22 cellular contexts compared by ENCODE assay signal in genomic region chr1:159175571-159175970, GRCh38. TPM values are rescaled to one million over a fixed set of nuclear protein-coding genes. Genes with fewer than 3 reads are reported as not detected.
DNase-seq lines count a peak whose midpoint lies in the region; ATAC-seq, FAIRE-seq and TF ChIP-seq lines count a peak whose summit lies in the region.
"Had no signal": no experiment of that assay in that cellular context is flagged by ENCODE, and none has a peak within 500 bp of the region (broad histone marks: within the 10 kb centered on the region; RNA-seq: fewer than 3 reads in every experiment).

No MANE protein-coding gene starts in this region.

- TF ChIP-seq POLR2A in A549 (IDR thresholded peaks at IDR 0.05; ENCODE audit: low read length), result no peak
- no peak for TF ChIP-seq POLR2A in lower leg skin (IDR thresholded peaks at IDR 0.05)

- TF ChIP-seq EP300 in A549 (IDR thresholded peaks at IDR 0.05), result no peak

- H3K4me1 ChIP-seq in A549, result peaks cover 13% of the 10 kb centered on the region; the same call in 2 of the 3 replicates
- H3K4me1 ChIP-seq: Caco-2 had no signal

- no peak for TF ChIP-seq RAD21 in A549 (conservative IDR thresholded peaks at IDR 0.05 in 1 of 2, IDR thresholded peaks at IDR 0.05 in 1 of 2)

- WGBS in A549 (ENCODE audit: missing lambda C conversion rate), result 5% methylated on average over 2 of the region's 2 CpGs
- 39 to 46% methylated on average over 2 of the region's 2 CpGs for WGBS in lower leg skin, 2 donors

- H3K27ac ChIP-seq in A549, result no peak overlapping the region
- H3K27ac ChIP-seq: GM23248 had no signal

- CTCF ChIA-PET in A549 (lab: Yijun Ruan, JAX), result interaction anchor here (1.5 to 2.5 kb wide), 4 partner anchors 14 to 43 kb away, joined by 4 to 7 read pairs (median 4); no protein-coding TSS in a partner anchor

- 0 out of 2 replicates have a peak, but pooled peaks cover 5% of the 10 kb centered on the region for H3K36me3 Mint-ChIP-seq in HFFc6 (ENCODE audit: low read depth)
- H3K36me3 Mint-ChIP-seq: CD4-positive, alpha-beta memory T cell had no signal

- TF ChIP-seq CTCF in A549 (IDR thresholded peaks at IDR 0.05) (no peak), D721Med (IDR thresholded peaks at IDR 0.05; ENCODE audit: insufficient read depth, missing control alignments) (no peak), HFFc6 (IDR thresholded peaks at IDR 0.05) (no peak), lower leg skin (IDR thresholded peaks at IDR 0.05) (no peak)

- no peak for DNase-seq in A549 (ENCODE audit: low read depth in 1 of 2, low spot score in 1 of 2)
- no peak for DNase-seq in D721Med (ENCODE audit: insufficient read length, low spot score)
- peak; percentile 14 for DNase-seq in HFFc6
- DNase-seq in amniotic epithelial cell (ENCODE audit: low read depth), result peak; percentile 8
- DNase-seq in effector CD8-positive, alpha-beta T cell (lab: John Stamatoyannopoulos, UW), result no peak
- no peak for DNase-seq in lower leg skin (ENCODE audit: low spot score in 2 of 2)
- no peak for DNase-seq in activated naive CD4-positive, alpha-beta T cell treated with anti-CD3 and anti-CD28 coated beads, Interleukin-2, amount 50 U/mL, for 16 hours
- DNase-seq: 8988T; Caco-2; CD4-positive, alpha-beta memory T cell; DMS 273 treated with DMSO at 0.1 percent for 48 hours; DMS79; GM23248; H7; HCEC 1CT had no signal

- H3K4me2 ChIP-seq in A549, result no peak overlapping the region

- no peaks in the 10 kb centered on the region for H3K9me3 Mint-ChIP-seq in HFFc6

- POLR2A ChIA-PET in A549 (lab: Yijun Ruan, JAX), result no interaction called here

- ATAC-seq in A549 (no peak), GM18511 (IDR thresholded peaks at IDR 0.05; ENCODE audit: unreplicated experiment) (no peak)

- FAIRE-seq in A549 (lab: Jason Lieb, UNC) (no peak), D721Med (lab: Jason Lieb, UNC) (peak; percentile 35)
- FAIRE-seq: G401.6, GM12892, GM19239, H1 had no signal

- peaks cover 6% of the 10 kb centered on the region; the same call in 1 of the 2 replicates for H3K4me1 Mint-ChIP-seq in HFFc6 (ENCODE audit: low read depth)

- intact Hi-C loops in lower leg skin (cut with DNase I; ENCODE audit: low total_unique reads), result no loop called here

- H3K4me3 ChIP-seq in A549 (no peak overlapping the region), lower leg skin (ENCODE audit: low read depth, poor library complexity, severe bottlenecking) (no peak overlapping the region)
- H3K4me3 ChIP-seq: GM23248 had no signal

- no peak overlapping the region for H3K4me3 Mint-ChIP-seq in HFFc6
- H3K4me3 Mint-ChIP-seq: CD4-positive, alpha-beta memory T cell had no signal

- no peak overlapping the region for H3K27ac Mint-ChIP-seq in HFFc6
- H3K27ac Mint-ChIP-seq: CD4-positive, alpha-beta memory T cell had no signal

- H3K27me3 Mint-ChIP-seq in HFFc6 (ENCODE audit: insufficient read depth), result peaks cover 16% of the 10 kb centered on the region

- no peaks in the 10 kb centered on the region for H3K9me3 ChIP-seq in A549
- H3K9me3 ChIP-seq: Caco-2 had no signal

TF ChIP-seq in A549, 52 proteins besides CTCF, POLR2A, EP300 and RAD21:
- no peak for TF ChIP-seq FOSL2 (IDR thresholded peaks at IDR 0.05)
- 0 out of 2 replicates have a peak, but pooled peaks have one; percentile 9 for TF ChIP-seq FOSL2 (CRISPR knock-in tag; IDR thresholded peaks at IDR 0.05)
- no peak for TF ChIP-seq KDM1A (IDR thresholded peaks at IDR 0.05; ENCODE audit: low read depth)
- TF ChIP-seq CBX8 (IDR thresholded peaks at IDR 0.05), result no peak
- TF ChIP-seq JUN (IDR thresholded peaks at IDR 0.05), result no peak
- TF ChIP-seq FOSB (CRISPR knock-in tag; IDR thresholded peaks at IDR 0.05), result no peak
- no peak for TF ChIP-seq JUNB (IDR thresholded peaks at IDR 0.05)
- no peak for TF ChIP-seq BCL3 (IDR thresholded peaks at IDR 0.05)
TF ChIP-seq in A549: peak in this region for 1.

RNA-seq across cellular contexts. Expression of gene CADM3, which starts 4.2 kb away (rescaled TPM):
- polyA plus RNA-seq in A549 (2011; rRNA removed) (0.13 and 0.16 TPM in 2 replicates), A549 (2017; fragmentation: RNase III; extraction: RNeasy Plus Mini Kit Qiagen cat#74134 plus additional on column Dnase treatment) (0.05 to 0.10 TPM (median 0.10 TPM) in 3 replicates)
- polyA plus RNA-seq in A549 (2012; cell fraction: cytosol; rRNA removed), result 0.08 TPM in 2 replicates
- polyA plus RNA-seq in A549 (2012; cell fraction: nucleus; rRNA removed), result 0.06 and 0.08 TPM in 2 replicates
- 0.05 TPM in 1 of 2 replicates, not detected in the other for polyA minus RNA-seq in A549 (2011; rRNA and poly(A)+ RNA removed)
- under 1 TPM in 4 of 6 experiments, not detected in 2; 0.06 to 0.24 (median 0.17) TPM for total RNA-seq in HFFc6 (2021; fragmentation: NEBNext Ultra II Directional; extraction: Animal tissue kit (Norgen Biotek cat#: 25700))
- total RNA-seq in lower leg skin, result 10 to 100 TPM in 1 of 4 donors, 1 to 10 TPM in 3; 2.6 to 11.0 (median 6.6) TPM
- total RNA-seq: A673; Caco-2; CD4-positive, alpha-beta memory T cell; GM23248 had no signal
- polyA plus RNA-seq: CD4-positive, alpha-beta memory T cell; GM23248 had no signal

RNA-seq across cellular contexts. Expression of gene ACKR1, which starts 29.1 kb away (rescaled TPM):
- polyA plus RNA-seq in A549 (2011; rRNA removed), result not detected in 2 replicates
- not detected in 2 replicates for polyA plus RNA-seq in A549 (2012; cell fraction: cytosol; rRNA removed)
- 0.04 TPM in 1 of 2 replicates, not detected in the other for polyA plus RNA-seq in A549 (2012; cell fraction: nucleus; rRNA removed)
- not detected in 3 replicates for polyA plus RNA-seq in A549 (2017; fragmentation: RNase III; extraction: RNeasy Plus Mini Kit Qiagen cat#74134 plus additional on column Dnase treatment)
- not detected in 2 replicates for polyA minus RNA-seq in A549 (2011; rRNA and poly(A)+ RNA removed)
- total RNA-seq in HFFc6 (2021; fragmentation: NEBNext Ultra II Directional; extraction: Animal tissue kit (Norgen Biotek cat#: 25700)), result not detected
- 100 to 1,000 TPM in 1 of 4 donors, 10 to 100 TPM in 3; 17.4 to 104 (median 46.9) TPM for total RNA-seq in lower leg skin
- total RNA-seq: A673; Caco-2; CD4-positive, alpha-beta memory T cell; GM23248; H7 had no signal
- polyA plus RNA-seq: BJ; CD4-positive, alpha-beta memory T cell; GM23248 had no signal

Comparison
In these comparisons a context has a peak if more than half of its experiments do, and no peak if none do; other contexts are left out.
1. DNase-seq: peak in HFFc6 (single experiment) and amniotic epithelial cell (single experiment); none in A549 (0 of 2), D721Med (single experiment), effector CD8-positive, alpha-beta T cell (single experiment), lower leg skin (0 of 2) and activated naive CD4-positive, alpha-beta T cell treated with anti-CD3 and anti-CD28 coated beads, Interleukin-2, amount 50 U/mL, for 16 hours (single experiment).
2. RNA of gene ACKR1, which starts 29.1 kb away (total RNA-seq): 17.4 to 104 TPM in lower leg skin; not detected in HFFc6; every median in the first group is over 10 times any median in the second.